ENCODE assay signal across 10 cellular contexts in genomic region chr17:42247734-42248133, GRCh38. TPM values are rescaled to one million over a fixed set of nuclear protein-coding genes. Genes with fewer than 3 reads are reported as not detected.
DNase-seq lines count a peak whose midpoint lies in the region; ATAC-seq and TF ChIP-seq lines count a peak whose summit lies in the region.
"Had no signal": no experiment of that assay in that cellular context is flagged by ENCODE, and none has a peak within 500 bp of the region (broad histone marks: within the 10 kb centered on the region; RNA-seq: fewer than 3 reads in every experiment).

No MANE protein-coding gene starts in this region.

- H3K27me3 ChIP-seq in breast epithelium (no peaks in the 10 kb centered on the region), tibial nerve (no peaks in the 10 kb centered on the region)

- WGBS in tibial nerve, 2 donors, result 96% methylated on average over 5 of the region's 5 CpGs

- DNase-seq in breast epithelium (ENCODE audit: low spot score in 2 of 2), result no peak
- no peak for DNase-seq in MCF 10A (ENCODE audit: unreplicated experiment)
- peak; percentile 29 for DNase-seq in kidney tubule cell (ENCODE audit: low spot score)
- no peak for DNase-seq in tibial nerve (ENCODE audit: low spot score in 2 of 2)
- no peak for DNase-seq in NCI-H446 treated with DMSO at 0.1 percent for 48 hours (lab: John Stamatoyannopoulos, UW)
- DNase-seq: GOT3, NCI-H774 had no signal

- H3K4me3 Mint-ChIP-seq in MCF 10A (ENCODE audit: unreplicated experiment), result no peak overlapping the region
- peak overlapping the region; percentile 91 for H3K4me3 Mint-ChIP-seq in activated T-helper 17 cell treated with anti-CD3 and anti-CD28 coated beads, Interleukin-2, amount 50 U/mL, for 72 hours

- H3K4me3 ChIP-seq in breast epithelium (no peak overlapping the region), tibial nerve (no peak overlapping the region)

- TF ChIP-seq POLR2A in breast epithelium (IDR thresholded peaks at IDR 0.05) (no peak), tibial nerve (IDR thresholded peaks at IDR 0.05) (no peak)

- H3K9me3 ChIP-seq in breast epithelium (no peaks in the 10 kb centered on the region), tibial nerve (no peaks in the 10 kb centered on the region)

- TF ChIP-seq CTCF in breast epithelium (IDR thresholded peaks at IDR 0.05) (no peak), MCF 10A (IDR thresholded peaks at IDR 0.05; ENCODE audit: unreplicated experiment) (no peak), tibial nerve (IDR thresholded peaks at IDR 0.05) (no peak)

- intact Hi-C loops in breast epithelium (cut with DNase I; ENCODE audit: low total_unique reads) (no loop called here), MCF 10A (cut with micrococcal nuclease) (no loop called here)

- H3K27ac ChIP-seq in breast epithelium (peak overlapping the region; percentile 79 to 81), tibial nerve (peak overlapping the region; percentile 84 to 95 (median 90))

- H3K36me3 ChIP-seq in breast epithelium, result no peaks in the 10 kb centered on the region
- no peaks in the 10 kb centered on the region for H3K36me3 ChIP-seq in tibial nerve

- CTCF ChIA-PET in MCF 10A (lab: Yijun Ruan, JAX), result interaction anchor here (0.6 to 0.8 kb wide), 2 partner anchors 457 to 824 kb away, joined by 3 read pairs; no protein-coding TSS in a partner anchor

- H3K4me1 ChIP-seq in breast epithelium (no peaks in the 10 kb centered on the region), tibial nerve (peaks cover 0 to 64% (median 18%) of the 10 kb centered on the region in 4 donors)

- ATAC-seq in activated T-helper 17 cell treated with anti-CD3 and anti-CD28 coated beads, Interleukin-2, amount 50 U/mL, for 72 hours (replicated peaks), result no peak
- ATAC-seq in GM19467 (IDR thresholded peaks at IDR 0.05; ENCODE audit: unreplicated experiment), result no peak
- ATAC-seq in HG02642 (IDR thresholded peaks at IDR 0.05; ENCODE audit: poor library complexity, unreplicated experiment), result no peak

- no peaks in the 10 kb centered on the region for H3K27me3 Mint-ChIP-seq in MCF 10A (ENCODE audit: insufficient read depth, unreplicated experiment)
- H3K27me3 Mint-ChIP-seq in activated T-helper 17 cell treated with anti-CD3 and anti-CD28 coated beads, Interleukin-2, amount 50 U/mL, for 72 hours, result no peaks in the 10 kb centered on the region

- no TSS peak for BruUV-seq in MCF 10A (replicated peaks; lab: Mats Ljungman, UMichigan)

- H3K4me1 Mint-ChIP-seq in MCF 10A (ENCODE audit: insufficient read depth, unreplicated experiment), result peaks cover 6% of the 10 kb centered on the region
- peaks cover 43% of the 10 kb centered on the region for H3K4me1 Mint-ChIP-seq in activated T-helper 17 cell treated with anti-CD3 and anti-CD28 coated beads, Interleukin-2, amount 50 U/mL, for 72 hours

- no peaks in the 10 kb centered on the region for H3K36me3 Mint-ChIP-seq in MCF 10A (ENCODE audit: insufficient read depth, unreplicated experiment)
- H3K36me3 Mint-ChIP-seq in activated T-helper 17 cell treated with anti-CD3 and anti-CD28 coated beads, Interleukin-2, amount 50 U/mL, for 72 hours (ENCODE audit: low read depth), result peaks cover 60% of the 10 kb centered on the region

- H3K27ac Mint-ChIP-seq in MCF 10A (ENCODE audit: low read depth, unreplicated experiment), result no peak overlapping the region
- peak overlapping the region; percentile 98 for H3K27ac Mint-ChIP-seq in activated T-helper 17 cell treated with anti-CD3 and anti-CD28 coated beads, Interleukin-2, amount 50 U/mL, for 72 hours

- POLR2A ChIA-PET in MCF 10A (lab: Yijun Ruan, JAX), result interaction anchor here (0.6 kb wide), 1 partner anchor 256 kb away, joined by 3 read pairs; no protein-coding TSS in a partner anchor

- H3K9me3 Mint-ChIP-seq in MCF 10A (ENCODE audit: unreplicated experiment), result no peaks in the 10 kb centered on the region
- peaks cover 3% of the 10 kb centered on the region for H3K9me3 Mint-ChIP-seq in activated T-helper 17 cell treated with anti-CD3 and anti-CD28 coated beads, Interleukin-2, amount 50 U/mL, for 72 hours

- no peak for TF ChIP-seq EP300 in tibial nerve (IDR thresholded peaks at IDR 0.05)

RNA-seq across cellular contexts. Expression of gene STAT5B, which starts 28.5 kb away (rescaled TPM):
- total RNA-seq in breast epithelium (100 to 1,000 TPM in 2 of 3 donors, 10 to 100 TPM in 1; 97.2 to 130 (median 101) TPM), MCF 10A (2022) (29.8 and 32.6 TPM in 2 replicates), tibial nerve (100 to 1,000 TPM in 3 of 4 donors, 10 to 100 TPM in 1; 96.8 to 117 (median 104) TPM)
- 100 to 1,000 TPM; 124 to 255 TPM for total RNA-seq in activated T-helper 17 cell treated with anti-CD3 and anti-CD28 coated beads, Interleukin-2, amount 50 U/mL, for 72 hours

RNA-seq across cellular contexts. Expression of gene STAT5A, which starts 40.6 kb away (rescaled TPM):
- total RNA-seq in breast epithelium (100 to 1,000 TPM in 1 of 3 donors, 10 to 100 TPM in 2; 72.8 to 363 (median 78.9) TPM), MCF 10A (2022) (1.0 and 1.7 TPM in 2 replicates), tibial nerve (100 to 1,000 TPM in 3 of 4 donors, 10 to 100 TPM in 1; 95.2 to 150 (median 127) TPM)
- 100 to 1,000 TPM; 133 to 305 TPM for total RNA-seq in activated T-helper 17 cell treated with anti-CD3 and anti-CD28 coated beads, Interleukin-2, amount 50 U/mL, for 72 hours

RNA-seq across cellular contexts. Expression of gene GHDC, which starts 53.4 kb away (rescaled TPM):
- total RNA-seq in breast epithelium, result 10 to 100 TPM; 29.1 to 53.0 (median 33.1) TPM
- 6.8 and 8.9 TPM in 2 replicates for total RNA-seq in MCF 10A (2022)
- total RNA-seq in activated T-helper 17 cell treated with anti-CD3 and anti-CD28 coated beads, Interleukin-2, amount 50 U/mL, for 72 hours, result 10 to 100 TPM; 19.6 to 24.5 TPM
- total RNA-seq in tibial nerve, result 10 to 100 TPM; 36.4 to 77.9 (median 40.7) TPM

Comparison
In these comparisons a context has a peak if more than half of its experiments do, and no peak if none do; other contexts are left out.
1. RNA of gene STAT5A, which starts 40.6 kb away (total RNA-seq): 133 to 305 TPM in activated T-helper 17 cell treated with anti-CD3 and anti-CD28 coated beads, Interleukin-2, amount 50 U/mL, for 72 hours, 95.2 to 150 TPM in tibial nerve and 72.8 to 363 TPM in breast epithelium; 1.0 to 1.7 TPM in MCF 10A; every median in the first group is over 10 times any median in the second.